11 cellular contexts compared by ENCODE assay signal in genomic region chr11:90113541-90113940, GRCh38. TPM values are rescaled to one million over a fixed set of nuclear protein-coding genes. Genes with fewer than 3 reads are reported as not detected.
DNase-seq lines count a peak whose midpoint lies in the region; FAIRE-seq and TF ChIP-seq lines count a peak whose summit lies in the region.
"Had no signal": no experiment of that assay in that cellular context is flagged by ENCODE, and none has a peak within 500 bp of the region (broad histone marks: within the 10 kb centered on the region; RNA-seq: fewer than 3 reads in every experiment).

No MANE protein-coding gene starts in this region.

- H3K9me3 ChIP-seq in endothelial cell of umbilical vein (replicated peaks; ENCODE audit: control insufficient read depth, insufficient read depth, low read length) (no peaks in the 10 kb centered on the region), smooth muscle cell (replicated peaks; ENCODE audit: low read depth) (no peaks in the 10 kb centered on the region), ovary (no peaks in the 10 kb centered on the region)

- H3K27me3 ChIP-seq in endothelial cell of umbilical vein (ENCODE audit: control insufficient read depth in 2 of 2, insufficient read depth in 2 of 2, low read length in 2 of 2) = peaks cover 0 to 2% of the 10 kb centered on the region in 2 experiments
- H3K27me3 ChIP-seq in smooth muscle cell (ENCODE audit: low read depth) = no peaks in the 10 kb centered on the region
- H3K27me3 ChIP-seq in ovary = no peaks in the 10 kb centered on the region

- no TSS peak for BruUV-seq in endothelial cell of umbilical vein (replicated peaks; lab: Mats Ljungman, UMichigan)

- no peak overlapping the region for H2AFZ ChIP-seq in endothelial cell of umbilical vein (ENCODE audit: low read depth, low read length)
- no peak overlapping the region for H2AFZ ChIP-seq in smooth muscle cell (ENCODE audit: low read depth)

- no peak for TF ChIP-seq POLR2A in endothelial cell of umbilical vein (IDR thresholded peaks at IDR 0.05; ENCODE audit: low read depth, low read length)
- TF ChIP-seq POLR2A in ovary (IDR thresholded peaks at IDR 0.05) = no peak

- H3K4me2 ChIP-seq in endothelial cell of umbilical vein (ENCODE audit: insufficient read depth, low read length) = no peak overlapping the region
- H3K4me2 ChIP-seq in smooth muscle cell = no peak overlapping the region

- TF ChIP-seq CTCF in endothelial cell of umbilical vein (IDR thresholded peaks at IDR 0.05; ENCODE audit: extremely low read depth in 1 of 2, insufficient read depth in 1 of 2, low read depth in 1 of 2, low read length in 2 of 2) (peak in 1 of 2 donors; percentile 15), smooth muscle cell (IDR thresholded peaks at IDR 0.05; ENCODE audit: borderline replicate concordance, insufficient read depth, poor library complexity, severe bottlenecking) (peak; percentile 48), ovary (IDR thresholded peaks at IDR 0.05) (no peak)

- peak; percentile 18 for DNase-seq in SKM-1 (lab: John Stamatoyannopoulos, UW; ENCODE audit: unreplicated experiment)
- DNase-seq in SKM-1 treated with dmso at 0.1 percent for 144 hours (lab: John Stamatoyannopoulos, UW; ENCODE audit: unreplicated experiment) = no peak
- DNase-seq in NCI-H69 (lab: John Stamatoyannopoulos, UW) = peak; percentile 18
- DNase-seq in endothelial cell of umbilical vein (ENCODE audit: low read depth, low spot score) = peak; percentile 20
- no peak for DNase-seq in smooth muscle cell (lab: John Stamatoyannopoulos, UW; ENCODE audit: unreplicated experiment)
- DNase-seq in stimulated activated CD4-positive, alpha-beta T cell treated with anti-CD3 and anti-CD28 coated beads, Interleukin-1b, Interleukin-23, amount 100 ng/mL, for 48 hours = no peak
- DNase-seq in RPMI8226 = no peak
- DNase-seq in ovary = no peak
- DNase-seq: activated T-cell treated with anti-CD3 and anti-CD28 coated beads, Interleukin-2, amount 50 U/mL, for 24 hours; Calu3; midbrain had no signal

- no peaks in the 10 kb centered on the region for H3K4me1 ChIP-seq in endothelial cell of umbilical vein (ENCODE audit: control insufficient read depth, extremely low read depth, insufficient read depth, low read length)
- H3K4me1 ChIP-seq in smooth muscle cell (ENCODE audit: low read depth) = no peaks in the 10 kb centered on the region
- H3K4me1 ChIP-seq in ovary (ENCODE audit: insufficient read depth) = no peaks in the 10 kb centered on the region

- 11% methylated on average over 2 of the region's 2 CpGs for WGBS in smooth muscle cell (ENCODE audit: low lambda C conversion rate)
- 2 to 6% (median 5%) methylated on average over 2 of the region's 2 CpGs for WGBS in ovary, 3 donors

- POLR2A ChIA-PET in endothelial cell of umbilical vein (lab: Charles Lee) = no interaction called here

- no peak for FAIRE-seq in endothelial cell of umbilical vein (lab: Jason Lieb, UNC)

- H3K79me2 ChIP-seq in endothelial cell of umbilical vein (ENCODE audit: control insufficient read depth, insufficient read depth, low read length) (no peaks in the 10 kb centered on the region), smooth muscle cell (ENCODE audit: low read depth) (no peaks in the 10 kb centered on the region)

- CTCF ChIA-PET in endothelial cell of umbilical vein (lab: Charles Lee) = interaction anchor here (0.6 to 1.6 kb wide), 8 partner anchors 9 to 1016 kb away, joined by 3 to 10 read pairs (median 4); no protein-coding TSS in a partner anchor

- intact Hi-C loops in endothelial cell of umbilical vein (cut with micrococcal nuclease) (loop anchor here (10.0 kb wide), 1 partner anchor 439 kb away; no protein-coding TSS in a partner anchor), ovary (cut with DNase I) (no loop called here)

- H3K9ac ChIP-seq in endothelial cell of umbilical vein (replicated peaks; ENCODE audit: extremely low read depth, insufficient read depth, low read length) (no peak overlapping the region), smooth muscle cell (ENCODE audit: low read depth) (no peak overlapping the region)

- H4K20me1 ChIP-seq in endothelial cell of umbilical vein (replicated peaks; ENCODE audit: control insufficient read depth, extremely low read depth, insufficient read depth, low read length) (no peaks in the 10 kb centered on the region), smooth muscle cell (ENCODE audit: low read depth) (no peaks in the 10 kb centered on the region)

- H3K4me3 ChIP-seq in endothelial cell of umbilical vein (replicated peaks in 1 of 3; ENCODE audit: insufficient read depth in 1 of 3, low read depth in 1 of 3, low read length in 3 of 3) = no peak overlapping the region
- H3K4me3 ChIP-seq in smooth muscle cell = no peak overlapping the region
- no peak overlapping the region for H3K4me3 ChIP-seq in ovary

- no peaks in the 10 kb centered on the region for H3K9me1 ChIP-seq in endothelial cell of umbilical vein (replicated peaks; ENCODE audit: control insufficient read depth, extremely low read depth, insufficient read depth, low read length)

- H3F3A ChIP-seq in smooth muscle cell (ENCODE audit: low read depth) = no peaks in the 10 kb centered on the region

- no peak overlapping the region for H3K27ac ChIP-seq in endothelial cell of umbilical vein (ENCODE audit: insufficient read depth, low read depth, low read length)
- no peak overlapping the region for H3K27ac ChIP-seq in smooth muscle cell (ENCODE audit: low read depth)
- no peak overlapping the region for H3K27ac ChIP-seq in ovary

- H3K36me3 ChIP-seq in endothelial cell of umbilical vein (ENCODE audit: control insufficient read depth in 2 of 2, extremely low read depth in 1 of 2, insufficient read depth in 2 of 2, low read length in 2 of 2) = no peaks in the 10 kb centered on the region
- H3K36me3 ChIP-seq in smooth muscle cell (ENCODE audit: low read depth) = no peaks in the 10 kb centered on the region
- no peaks in the 10 kb centered on the region for H3K36me3 ChIP-seq in ovary

- dilution Hi-C loops in endothelial cell of umbilical vein (cut with MboI; ENCODE audit: extremely low pct_ligation_motif_present, low sequenced_read_pairs) = no loop called here

- no peak for TF ChIP-seq EP300 in ovary (IDR thresholded peaks at IDR 0.05)

TF ChIP-seq in endothelial cell of umbilical vein, 7 proteins besides CTCF, POLR2A, EP300 and RAD21:
- no peak for TF ChIP-seq GATA2 (IDR thresholded peaks at IDR 0.05; ENCODE audit: insufficient read depth, insufficient read length, low read depth, low read length)
- no peak for TF ChIP-seq POLR2AphosphoS5 (IDR thresholded peaks at IDR 0.05; ENCODE audit: insufficient read depth, low read depth, low read length)
- TF ChIP-seq EZH2 (IDR thresholded peaks at IDR 0.05; ENCODE audit: borderline replicate concordance, low read depth, low read length, severe bottlenecking) = no peak
- TF ChIP-seq FOS (IDR thresholded peaks at IDR 0.05; ENCODE audit: borderline replicate concordance, insufficient read depth, low read length) = no peak
- no peak for TF ChIP-seq JUN (IDR thresholded peaks at IDR 0.05; ENCODE audit: borderline replicate concordance, insufficient read depth, insufficient read length, low read depth)
- no peak for TF ChIP-seq MYC (IDR thresholded peaks at IDR 0.05; ENCODE audit: low read depth, low read length)
- no peak for TF ChIP-seq MAX (IDR thresholded peaks at IDR 0.05; ENCODE audit: insufficient read depth, insufficient read length)

RNA-seq across cellular contexts. Expression of gene NAALAD2, which starts 20.9 kb away (rescaled TPM):
- total RNA-seq in endothelial cell of umbilical vein (1.1 and 1.8 TPM in 2 replicates), smooth muscle cell (4.8 and 9.6 TPM in 2 replicates), ovary (10 to 100 TPM in 1 of 7 donors, 1 to 10 TPM in 6; 4.3 to 17.5 (median 4.6) TPM)
- polyA plus RNA-seq in endothelial cell of umbilical vein (0.56 and 0.66 TPM in 2 replicates), smooth muscle cell (1.3 and 2.6 TPM in 2 replicates), ovary (10 to 100 TPM in 1 of 2 donors, 1 to 10 TPM in 1; 3.2 to 12.2 TPM)
- polyA plus RNA-seq in endothelial cell of umbilical vein (2011; cell fraction: cytosol; rRNA removed) = 0.74 and 0.86 TPM in 2 replicates
- 5.4 and 5.6 TPM in 2 replicates for polyA plus RNA-seq in endothelial cell of umbilical vein (2011; cell fraction: nucleus; rRNA removed)
- polyA plus RNA-seq in endothelial cell of umbilical vein (2012) = 0.34 and 0.80 TPM in 2 replicates
- polyA minus RNA-seq in endothelial cell of umbilical vein = 1.9 and 2.4 TPM in 2 replicates
- polyA minus RNA-seq in endothelial cell of umbilical vein (2011; cell fraction: cytosol; rRNA and poly(A)+ RNA removed) = not detected
- polyA minus RNA-seq in endothelial cell of umbilical vein (2011; cell fraction: nucleus; rRNA and poly(A)+ RNA removed) = 5.3 and 7.7 TPM in 2 replicates

RNA-seq across cellular contexts. Expression of gene UBTFL1, which starts 27.8 kb away (rescaled TPM):
- total RNA-seq in endothelial cell of umbilical vein (not detected in 2 replicates), smooth muscle cell (not detected in 2 replicates), ovary (not detected)
- polyA plus RNA-seq in endothelial cell of umbilical vein (not detected in 2 replicates), smooth muscle cell (not detected in 2 replicates), ovary (not detected)
- polyA plus RNA-seq in endothelial cell of umbilical vein (2011; cell fraction: cytosol; rRNA removed) = not detected in 2 replicates
- polyA plus RNA-seq in endothelial cell of umbilical vein (2011; cell fraction: nucleus; rRNA removed) = not detected in 2 replicates
- polyA plus RNA-seq in endothelial cell of umbilical vein (2012) = not detected in 2 replicates
- polyA minus RNA-seq in endothelial cell of umbilical vein = not detected in 2 replicates
- not detected for polyA minus RNA-seq in endothelial cell of umbilical vein (2011; cell fraction: cytosol; rRNA and poly(A)+ RNA removed)
- polyA minus RNA-seq in endothelial cell of umbilical vein (2011; cell fraction: nucleus; rRNA and poly(A)+ RNA removed) = not detected in 2 replicates
- total RNA-seq: Calu3 had no signal

Comparison
In these comparisons a context has a peak if more than half of its experiments do, and no peak if none do; other contexts are left out.
1. DNase-seq: peak in SKM-1 (single experiment), NCI-H69 (single experiment) and endothelial cell of umbilical vein (single experiment); none in SKM-1 treated with dmso at 0.1 percent for 144 hours (single experiment), smooth muscle cell (single experiment), stimulated activated CD4-positive, alpha-beta T cell treated with anti-CD3 and anti-CD28 coated beads, Interleukin-1b, Interleukin-23, amount 100 ng/mL, for 48 hours (single experiment), RPMI8226 (single experiment) and ovary (0 of 5).